ENCODE assay signal across 22 cellular contexts in genomic region chr7:155358066-155358947, GRCh38.
DNase-seq lines count a peak whose midpoint lies in the region; ATAC-seq, FAIRE-seq and TF ChIP-seq lines count a peak whose summit lies in the region.
"Had no signal": no experiment of that assay in that cellular context is flagged by ENCODE, and none has a peak within 500 bp of the region (broad histone marks: within the 10 kb centered on the region; RNA-seq: fewer than 3 reads in every experiment).

No MANE protein-coding gene starts in this region.

- no peak for TF ChIP-seq POLR2A in suprapubic skin (IDR thresholded peaks at IDR 0.05)

- H3K27ac ChIP-seq in mammary epithelial cell (ENCODE audit: insufficient read depth, low read depth, low read length) (no peak overlapping the region), kidney (ENCODE audit: low read depth in 2 of 2, low read length in 2 of 2) (no peak overlapping the region), suprapubic skin (no peak overlapping the region)
- H3K27ac ChIP-seq: epithelial cell of prostate, PC-9, SJSA1, uterus had no signal

- dilution Hi-C loops in mammary epithelial cell (cut with HindIII; ENCODE audit: low sequenced_read_pairs) = no loop called here

- ATAC-seq in GM18517 (IDR thresholded peaks at IDR 0.05; ENCODE audit: unreplicated experiment) = no peak
- no peak for ATAC-seq in GM19455 (IDR thresholded peaks at IDR 0.05; ENCODE audit: unreplicated experiment)
- ATAC-seq: activated CD8-positive, alpha-beta memory T cell treated with anti-CD3 and anti-CD28 coated beads, Interleukin-2, amount 10 ng/mL, durations not matched to agents 7 days and 5 days; CD8-positive, alpha-beta T cell had no signal

- H3K9me3 ChIP-seq in mammary epithelial cell (replicated peaks; ENCODE audit: insufficient read depth, low read length) (no peaks in the 10 kb centered on the region), kidney (ENCODE audit: control insufficient read depth in 1 of 2, low read length in 2 of 2) (no peaks in the 10 kb centered on the region), suprapubic skin (no peaks in the 10 kb centered on the region)
- H3K9me3 ChIP-seq: SJSA1, uterus had no signal

- H3K36me3 ChIP-seq in mammary epithelial cell (ENCODE audit: insufficient read depth, low read length) = no peaks in the 10 kb centered on the region
- H3K36me3 ChIP-seq in kidney (ENCODE audit: control insufficient read depth in 1 of 2, insufficient read depth in 2 of 2, low read length in 2 of 2) = no peaks in the 10 kb centered on the region
- H3K36me3 ChIP-seq in suprapubic skin = no peaks in the 10 kb centered on the region
- H3K36me3 ChIP-seq: SJSA1, uterus had no signal

- peaks cover 5% of the 10 kb centered on the region for H3K27me3 ChIP-seq in mammary epithelial cell (ENCODE audit: insufficient read depth, low read length)
- peaks cover 79% of the 10 kb centered on the region for H3K27me3 ChIP-seq in suprapubic skin

- peaks cover 15% of the 10 kb centered on the region for H3K27me3 Mint-ChIP-seq in MCF 10A (ENCODE audit: insufficient read depth, unreplicated experiment)

- no peaks in the 10 kb centered on the region for H4K20me1 ChIP-seq in mammary epithelial cell (ENCODE audit: insufficient read depth, low read length)

- intact Hi-C loops in MCF 10A (cut with micrococcal nuclease) (no loop called here), mammary epithelial cell (cut with micrococcal nuclease) (no loop called here), kidney (cut with DNase I) (loop anchor here (10.0 kb wide), 1 partner anchor 434 kb away; no protein-coding TSS in a partner anchor)

- in situ Hi-C loops in mammary epithelial cell (cut with MboI; ENCODE audit: low sequenced_read_pairs in 2 of 2) = no loop called here

- no peaks in the 10 kb centered on the region for H3K79me2 ChIP-seq in mammary epithelial cell (ENCODE audit: insufficient read depth, low read length)

- DNase-seq in MCF 10A (ENCODE audit: unreplicated experiment) (peak; percentile 74), mammary epithelial cell (no peak), NOMO-1 treated with DMSO at 0.1 percent for 48 hours (lab: John Stamatoyannopoulos, UW; ENCODE audit: unreplicated experiment) (peak; percentile 27), kidney (peak; percentile 66), suprapubic skin (ENCODE audit: low spot score in 2 of 2) (peak; percentile 47 to 50)
- no peak for DNase-seq in activated CD4-positive, alpha-beta T cell treated with anti-CD3 and anti-CD28 coated beads for 4 hours
- DNase-seq: ACHN; activated CD4-positive, alpha-beta T cell treated with anti-CD3 and anti-CD28 coated beads for 1 hour; activated CD8-positive, alpha-beta memory T cell treated with anti-CD3 and anti-CD28 coated beads, Interleukin-2, amount 10 ng/mL, durations not matched to agents 7 days and 5 days; CD8-positive, alpha-beta T cell; DMS79; NCI-H524 treated with DMSO at 0.1 percent for 48 hours; PC-9; uterus had no signal

- BruUV-seq in MCF 10A (replicated peaks; lab: Mats Ljungman, UMichigan) (no TSS peak), mammary epithelial cell (replicated peaks; lab: Mats Ljungman, UMichigan) (no TSS peak)

- no peak for TF ChIP-seq EP300 in suprapubic skin (IDR thresholded peaks at IDR 0.05)

- CTCF ChIA-PET in MCF 10A (lab: Yijun Ruan, JAX) (interaction anchor here (0.8 to 1.4 kb wide), 3 partner anchors 10 to 431 kb away, joined by 3 to 6 read pairs (median 5); no protein-coding TSS in a partner anchor), mammary epithelial cell (lab: Charles Lee; ENCODE audit: low non-redundant PET) (interaction anchor here (0.6 kb wide), 1 partner anchor 509 kb away, joined by 3 read pairs; no protein-coding TSS in a partner anchor)

- H3K4me3 ChIP-seq in mammary epithelial cell (replicated peaks in 1 of 3; ENCODE audit: insufficient read depth in 1 of 3, low read depth in 2 of 3, low read length in 3 of 3) (no peak overlapping the region), kidney (ENCODE audit: low read length in 2 of 2) (no peak overlapping the region), suprapubic skin (no peak overlapping the region)
- H3K4me3 ChIP-seq: PC-9, SJSA1, uterus had no signal

- no peaks in the 10 kb centered on the region for H3K36me3 Mint-ChIP-seq in MCF 10A (ENCODE audit: insufficient read depth, unreplicated experiment)
- H3K36me3 Mint-ChIP-seq: activated CD8-positive, alpha-beta memory T cell treated with anti-CD3 and anti-CD28 coated beads, Interleukin-2, amount 10 ng/mL, durations not matched to agents 7 days and 5 days; CD8-positive, alpha-beta T cell; natural killer cell treated with Interleukin-12 subunit alpha and Interleukin-12 subunit beta and Interleukin-15 and Interleukin-18, amount 100 ng/mL, for 72 hours had no signal

- 55% methylated on average over 27 of the region's 40 CpGs for WGBS in mammary epithelial cell (ENCODE audit: low coverage, missing lambda C conversion rate)
- WGBS in suprapubic skin = 28% methylated on average over 23 of the region's 40 CpGs

- peaks cover 7% of the 10 kb centered on the region for H3K9me3 Mint-ChIP-seq in MCF 10A (ENCODE audit: unreplicated experiment)
- H3K9me3 Mint-ChIP-seq: CD8-positive, alpha-beta T cell had no signal

- H2AFZ ChIP-seq in mammary epithelial cell (ENCODE audit: low read depth, low read length) = no peak overlapping the region
- H2AFZ ChIP-seq: PC-9 had no signal

- no peak overlapping the region for H3K4me3 Mint-ChIP-seq in MCF 10A (ENCODE audit: unreplicated experiment)
- H3K4me3 Mint-ChIP-seq: activated CD8-positive, alpha-beta memory T cell treated with anti-CD3 and anti-CD28 coated beads, Interleukin-2, amount 10 ng/mL, durations not matched to agents 7 days and 5 days; CD8-positive, alpha-beta T cell; natural killer cell treated with Interleukin-12 subunit alpha and Interleukin-12 subunit beta and Interleukin-15 and Interleukin-18, amount 100 ng/mL, for 72 hours; T-helper 2 cell treated with Interferon-gamma antibody and Interleukin-4, amounts not matched to agents 5 μg/mL and 100 μg/mL, for 36 hours had no signal

- H3K4me1 Mint-ChIP-seq in MCF 10A (ENCODE audit: insufficient read depth, unreplicated experiment) = peaks cover 5% of the 10 kb centered on the region
- H3K4me1 Mint-ChIP-seq: activated CD8-positive, alpha-beta memory T cell treated with anti-CD3 and anti-CD28 coated beads, Interleukin-2, amount 10 ng/mL, durations not matched to agents 7 days and 5 days had no signal

- POLR2A ChIA-PET in MCF 10A (lab: Yijun Ruan, JAX) = interaction anchor here (0.6 kb wide), 1 partner anchor 191 kb away, joined by 3 read pairs; no protein-coding TSS in a partner anchor

- no peak overlapping the region for H3K27ac Mint-ChIP-seq in MCF 10A (ENCODE audit: low read depth, unreplicated experiment)
- H3K27ac Mint-ChIP-seq: CD8-positive, alpha-beta T cell; natural killer cell treated with Interleukin-12 subunit alpha and Interleukin-12 subunit beta and Interleukin-15 and Interleukin-18, amount 100 ng/mL, for 72 hours; T-helper 2 cell treated with Interferon-gamma antibody and Interleukin-4, amounts not matched to agents 5 μg/mL and 100 μg/mL, for 36 hours had no signal

- FAIRE-seq in kidney (lab: Jason Lieb, UNC) = no peak
- FAIRE-seq: bronchial epithelial cell, keratinocyte had no signal

- H3K9ac ChIP-seq in mammary epithelial cell (ENCODE audit: insufficient read depth, low read length) = no peak overlapping the region
- H3K9ac ChIP-seq in kidney (ENCODE audit: low read length in 2 of 2) = no peak overlapping the region

- H3K4me1 ChIP-seq in mammary epithelial cell (ENCODE audit: insufficient read depth, low read length) = no peaks in the 10 kb centered on the region
- H3K4me1 ChIP-seq in kidney (ENCODE audit: control insufficient read depth in 1 of 2, insufficient read depth in 1 of 2, low read depth in 1 of 2, low read length in 2 of 2) = no peaks in the 10 kb centered on the region
- no peaks in the 10 kb centered on the region for H3K4me1 ChIP-seq in suprapubic skin
- H3K4me1 ChIP-seq: SJSA1, uterus had no signal

- no peak for TF ChIP-seq CTCF in MCF 10A (IDR thresholded peaks at IDR 0.05; ENCODE audit: unreplicated experiment)
- no peak for TF ChIP-seq CTCF in mammary epithelial cell (conservative IDR thresholded peaks at IDR 0.05 in 1 of 2, IDR thresholded peaks at IDR 0.05 in 1 of 2; ENCODE audit: extremely low read depth in 1 of 2, insufficient read depth in 1 of 2, low read depth in 1 of 2, low read length in 2 of 2)
- no peak for TF ChIP-seq CTCF in kidney (IDR thresholded peaks at IDR 0.05; ENCODE audit: borderline replicate concordance, extremely low read depth, insufficient read depth)
- TF ChIP-seq CTCF in suprapubic skin (IDR thresholded peaks at IDR 0.05) = no peak

- H3K4me2 ChIP-seq in mammary epithelial cell (ENCODE audit: insufficient read depth, low read depth, low read length) = no peak overlapping the region
- H3K4me2 ChIP-seq: PC-9 had no signal

Comparison
In these comparisons a context has a peak if more than half of its experiments do, and no peak if none do; other contexts are left out.
1. DNase-seq: peak in MCF 10A (single experiment), NOMO-1 treated with DMSO at 0.1 percent for 48 hours (single experiment), kidney (single experiment) and suprapubic skin (2 of 2); none in mammary epithelial cell (single experiment) and activated CD4-positive, alpha-beta T cell treated with anti-CD3 and anti-CD28 coated beads for 4 hours (0 of 2).